Comparison of ENCODE assay signal across 29 cellular contexts in genomic region chr1:153072806-153073726, GRCh38.
"Had no signal": no experiment of that assay in that cellular context is flagged by ENCODE, and none has a peak within 500 bp of the region (broad histone marks: within the 10 kb centered on the region; RNA-seq: fewer than 3 reads in every experiment).

No MANE protein-coding gene starts in this region.

- DNase-seq: activated B cell treated with CpG ODN at 0.5 μM for 24 hours; activated CD4-positive, alpha-beta memory T cell treated with anti-CD3 and anti-CD28 coated beads for 36 hours; activated CD4-positive, alpha-beta T cell treated with anti-CD3 and anti-CD28 coated beads for 4 hours; activated CD4-positive, alpha-beta T cell treated with anti-CD3 and anti-CD28 coated beads, Interleukin-2, amount 50 U/mL, for 1 hour; activated CD4-positive, CD25-positive, alpha-beta regulatory T cell treated with anti-CD3 and anti-CD28 coated beads, Interleukin-2, amount 50 U/mL, for 72 hours; activated CD8-positive, alpha-beta memory T cell treated with anti-CD3 and anti-CD28 coated beads, Interleukin-2, amount 50 U/mL, for 4 hours; activated gamma-delta T cell treated with Interleukin-2 at 50 U/mL for 16 hours; activated naive CD4-positive, alpha-beta T cell treated with anti-CD3 and anti-CD28 coated beads for 36 hours; activated T-cell treated with anti-CD3 and anti-CD28 coated beads for 4 hours; activated T-cell treated with anti-CD3 and anti-CD28 coated beads, Interleukin-2, amount 50 U/mL, for 4 hours; adrenal gland; body of pancreas; caudate nucleus; cerebellar nuclear complex; NCI-H1048; NCI-H1105 treated with DMSO at 0.1 percent for 48 hours; NCI-H1436; NCI-H1694; NCI-H1930; NCI-H345; NCI-H524 treated with DMSO at 0.1 percent for 48 hours; NK-92 treated with Interleukin-12 subunit alpha and Interleukin-12 subunit beta, amount 100 ng/mL, for 24 hours; PC-9; SW 1271; T-helper 1 cell; T-helper 2 cell; T-helper 9 cell had no signal

- ATAC-seq: activated naive CD4-positive, alpha-beta T cell treated with anti-CD3 and anti-CD28 coated beads, Interleukin-2, amount 50 U/mL, for 72 hours; activated T-cell treated with anti-CD3 and anti-CD28 coated beads, Interleukin-2, amount 50 U/mL, for 4 hours; body of pancreas; Right ventricle myocardium inferior had no signal
